In the genomic region with DNA sequence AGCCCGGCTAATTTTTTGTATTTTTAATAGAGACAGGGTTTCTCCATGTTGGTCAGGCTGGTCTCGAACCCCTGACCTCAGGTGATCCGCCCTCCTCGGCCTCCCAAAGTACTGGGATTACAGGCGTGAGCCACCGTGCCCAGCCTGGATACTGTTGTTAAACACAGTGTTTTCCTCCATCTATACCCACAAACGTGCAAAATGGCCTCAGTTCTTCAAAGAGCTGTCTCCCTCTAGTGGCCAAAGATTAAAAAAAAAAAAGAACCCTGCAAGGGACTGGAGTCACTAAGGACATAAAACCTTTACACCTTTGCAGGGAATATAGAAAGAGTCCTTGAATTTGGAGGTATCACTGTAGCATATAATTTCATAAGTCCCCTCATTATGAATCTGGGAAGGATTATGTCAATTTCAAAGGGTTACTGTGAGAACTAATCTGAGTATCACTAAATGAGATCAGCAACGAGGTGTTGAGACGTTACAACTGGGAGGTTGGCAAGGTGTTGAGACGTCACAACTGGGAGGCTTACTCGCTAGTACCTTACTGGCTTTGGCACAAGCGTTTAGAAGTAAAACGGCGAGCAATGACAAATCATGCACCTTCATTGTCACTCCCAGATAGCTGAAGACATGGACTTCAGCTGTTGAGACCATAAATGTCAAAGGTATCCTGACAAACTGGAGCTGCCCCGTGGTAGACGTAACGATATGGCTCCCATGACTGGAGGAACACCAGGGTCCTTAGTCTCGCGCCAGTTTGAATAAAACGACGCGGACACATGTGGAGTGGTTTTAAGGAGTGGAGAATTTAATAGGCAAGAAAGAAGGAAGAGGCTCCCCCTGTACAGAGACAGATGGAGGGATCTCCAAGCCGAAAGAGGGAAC, we compare ENCODE assay signal across 8 cellular contexts. TPM values are rescaled to one million over a fixed set of nuclear protein-coding genes. Genes with fewer than 3 reads are reported as not detected.
DNase-seq lines count a peak whose midpoint lies in the region; ATAC-seq lines count a peak whose summit lies in the region.

No MANE protein-coding gene starts in this region.

- no peaks in the 10 kb centered on the region for H3K36me3 Mint-ChIP-seq in activated CD4-positive, alpha-beta T cell treated with anti-CD3 and anti-CD28 coated beads, Interleukin-2, amount 10 ng/mL, durations not matched to agents 24 days and 14 days (ENCODE audit: low read depth)
- no peaks in the 10 kb centered on the region for H3K36me3 Mint-ChIP-seq in activated CD4-positive, alpha-beta memory T cell treated with anti-CD3 and anti-CD28 coated beads for 36 hours

- no peaks in the 10 kb centered on the region for H3K9me3 Mint-ChIP-seq in activated CD4-positive, alpha-beta T cell treated with anti-CD3 and anti-CD28 coated beads, Interleukin-2, amount 10 ng/mL, durations not matched to agents 24 days and 14 days
- H3K9me3 Mint-ChIP-seq in activated CD4-positive, alpha-beta memory T cell treated with anti-CD3 and anti-CD28 coated beads for 36 hours: peaks cover 3% of the 10 kb centered on the region

- DNase-seq in activated CD4-positive, alpha-beta T cell treated with anti-CD3 and anti-CD28 coated beads, Interleukin-2, amount 10 ng/mL, durations not matched to agents 24 days and 14 days: peak; percentile 83
- no peak for DNase-seq in activated CD4-positive, alpha-beta T cell treated with anti-CD3 and anti-CD28 coated beads, Interleukin-2, amount 50 U/mL, for 1 hour
- DNase-seq in NCI-H2196 treated with DMSO at 0.1 percent for 48 hours (lab: John Stamatoyannopoulos, UW; ENCODE audit: unreplicated experiment) (peak; percentile 23), globus pallidus (ENCODE audit: low spot score) (peak; percentile 70), retina (peak; percentile 55), activated gamma-delta T cell treated with Interleukin-2 at 50 U/mL for 16 hours (no peak)
- peak; percentile 45 for DNase-seq in activated CD4-positive, alpha-beta memory T cell treated with anti-CD3 and anti-CD28 coated beads for 36 hours

- no peaks in the 10 kb centered on the region for H3K27me3 Mint-ChIP-seq in activated CD4-positive, alpha-beta T cell treated with anti-CD3 and anti-CD28 coated beads, Interleukin-2, amount 10 ng/mL, durations not matched to agents 24 days and 14 days
- H3K27me3 Mint-ChIP-seq in activated CD4-positive, alpha-beta memory T cell treated with anti-CD3 and anti-CD28 coated beads for 36 hours: peaks cover 2% of the 10 kb centered on the region

- CTCF ChIA-PET in activated CD4-positive, alpha-beta memory T cell treated with anti-CD3 and anti-CD28 coated beads for 36 hours (lab: Charles Lee): interaction anchor here (0.6 to 3.9 kb wide), 13 partner anchors 9 to 410 kb away, joined by 3 to 47 read pairs (median 3); no protein-coding TSS in a partner anchor

- H3K4me3 Mint-ChIP-seq in activated CD4-positive, alpha-beta T cell treated with anti-CD3 and anti-CD28 coated beads, Interleukin-2, amount 10 ng/mL, durations not matched to agents 24 days and 14 days: no peak overlapping the region
- H3K4me3 Mint-ChIP-seq in activated CD4-positive, alpha-beta memory T cell treated with anti-CD3 and anti-CD28 coated beads for 36 hours: peak overlapping the region; percentile 31

- intact Hi-C loops in activated CD4-positive, alpha-beta T cell treated with anti-CD3 and anti-CD28 coated beads, Interleukin-2, amount 10 ng/mL, durations not matched to agents 24 days and 14 days (cut with micrococcal nuclease): loop anchor here (1.0 kb wide), 3 partner anchors 14 to 411 kb away; no protein-coding TSS in a partner anchor
- intact Hi-C loops in activated CD4-positive, alpha-beta memory T cell treated with anti-CD3 and anti-CD28 coated beads for 36 hours (cut with micrococcal nuclease): loop anchor here (1.0 to 5.0 kb wide), 4 partner anchors 14 to 411 kb away; no protein-coding TSS in a partner anchor

- POLR2A ChIA-PET in activated CD4-positive, alpha-beta memory T cell treated with anti-CD3 and anti-CD28 coated beads for 36 hours (lab: Charles Lee): interaction anchor here (2.2 kb wide), 1 partner anchor 13 kb away, joined by 6 read pairs; no protein-coding TSS in a partner anchor

- peak; percentile 61 for ATAC-seq in HG02678 (IDR thresholded peaks at IDR 0.05; ENCODE audit: unreplicated experiment)

- peak overlapping the region; percentile 89 for H3K27ac Mint-ChIP-seq in activated CD4-positive, alpha-beta T cell treated with anti-CD3 and anti-CD28 coated beads, Interleukin-2, amount 10 ng/mL, durations not matched to agents 24 days and 14 days
- H3K27ac Mint-ChIP-seq in activated CD4-positive, alpha-beta memory T cell treated with anti-CD3 and anti-CD28 coated beads for 36 hours: peak overlapping the region; percentile 26

- H3K4me1 Mint-ChIP-seq in activated CD4-positive, alpha-beta T cell treated with anti-CD3 and anti-CD28 coated beads, Interleukin-2, amount 10 ng/mL, durations not matched to agents 24 days and 14 days: peaks cover 15% of the 10 kb centered on the region
- peaks cover 18% of the 10 kb centered on the region for H3K4me1 Mint-ChIP-seq in activated CD4-positive, alpha-beta memory T cell treated with anti-CD3 and anti-CD28 coated beads for 36 hours (ENCODE audit: low read depth)

RNA-seq across cellular contexts. Expression of a gene that starts 33.4 kb away (rescaled TPM):
- 0.61 and 1.2 TPM in 2 replicates for total RNA-seq in activated CD4-positive, alpha-beta T cell treated with anti-CD3 and anti-CD28 coated beads, Interleukin-2, amount 10 ng/mL, durations not matched to agents 24 days and 14 days
- total RNA-seq in activated CD4-positive, alpha-beta memory T cell treated with anti-CD3 and anti-CD28 coated beads for 36 hours: under 1 TPM; 0.12 to 0.29 TPM

Comparison
In these comparisons a context has a peak if more than half of its experiments do, and no peak if none do; other contexts are left out.
1. DNase-seq: peak in activated CD4-positive, alpha-beta T cell treated with anti-CD3 and anti-CD28 coated beads, Interleukin-2, amount 10 ng/mL, durations not matched to agents 24 days and 14 days (single experiment), NCI-H2196 treated with DMSO at 0.1 percent for 48 hours (single experiment), activated CD4-positive, alpha-beta memory T cell treated with anti-CD3 and anti-CD28 coated beads for 36 hours (single experiment), globus pallidus (single experiment) and retina (single experiment); none in activated CD4-positive, alpha-beta T cell treated with anti-CD3 and anti-CD28 coated beads, Interleukin-2, amount 50 U/mL, for 1 hour (single experiment) and activated gamma-delta T cell treated with Interleukin-2 at 50 U/mL for 16 hours (single experiment).